1 cellular context compared by ENCODE assay signal in genomic region chr1:162069334-162070093, GRCh38.
TF ChIP-seq lines count a peak whose summit lies in the region.

TSS of gene NOS1AP (plus strand) at chr1:162069691. CDS start at chr1:162070178, 487 bp downstream.

TF ChIP-seq in K562, 482 proteins besides CTCF, POLR2A, EP300 and RAD21 (continued from another document and continues in another):
- no peak for TF ChIP-seq CLOCK (CRISPR knock-in tag; IDR thresholded peaks at IDR 0.05; ENCODE audit: borderline replicate concordance)
- no peak for TF ChIP-seq ARID1B (IDR thresholded peaks at IDR 0.05)
- TF ChIP-seq NCOA1 (IDR thresholded peaks at IDR 0.05; ENCODE audit: low read depth), result no peak
- no peak for TF ChIP-seq FOXA1 (IDR thresholded peaks at IDR 0.05; ENCODE audit: borderline replicate concordance)
- no peak for TF ChIP-seq ZNF584 (CRISPR knock-in tag; IDR thresholded peaks at IDR 0.05; ENCODE audit: low read depth)
- TF ChIP-seq NCOA4 (IDR thresholded peaks at IDR 0.05; ENCODE audit: partially characterized antibody), result no peak
- peak; percentile 62; the same call in 1 of the 2 replicates for TF ChIP-seq KDM2B (CRISPR knock-in tag; IDR thresholded peaks at IDR 0.05)
- TF ChIP-seq TEAD1 (CRISPR knock-in tag; IDR thresholded peaks at IDR 0.05), result no peak
- TF ChIP-seq ZSCAN29 (IDR thresholded peaks at IDR 0.05), result no peak
- TF ChIP-seq CTBP1 (IDR thresholded peaks at IDR 0.05; ENCODE audit: borderline replicate concordance), result peak; percentile 88
- TF ChIP-seq FOXM1 (IDR thresholded peaks at IDR 0.05; ENCODE audit: low read depth), result no peak
- no peak for TF ChIP-seq FOXM1 (CRISPR knock-in tag; IDR thresholded peaks at IDR 0.05; ENCODE audit: low read depth)
- no peak for TF ChIP-seq MCM5 (IDR thresholded peaks at IDR 0.05; ENCODE audit: low read depth)
- no peak for TF ChIP-seq NKRF (IDR thresholded peaks at IDR 0.05; ENCODE audit: borderline replicate concordance)
- no peak for TF ChIP-seq ZNF232 (CRISPR knock-in tag; IDR thresholded peaks at IDR 0.05)
- no peak for TF ChIP-seq E2F3 (CRISPR knock-in tag; IDR thresholded peaks at IDR 0.05)
- TF ChIP-seq ZNF407 (IDR thresholded peaks at IDR 0.05; ENCODE audit: low read depth), result no peak
- no peak for TF ChIP-seq SUPT5H (IDR thresholded peaks at IDR 0.05)
- TF ChIP-seq C11orf30 (IDR thresholded peaks at IDR 0.05; ENCODE audit: low read depth), result no peak
- TF ChIP-seq ZNF644 (tag; IDR thresholded peaks at IDR 0.05; ENCODE audit: low read depth), result no peak
- no peak for TF ChIP-seq DEAF1 (CRISPR knock-in tag; IDR thresholded peaks at IDR 0.05)
- TF ChIP-seq BRD4 (IDR thresholded peaks at IDR 0.05), result no peak
- TF ChIP-seq IRF2 (CRISPR knock-in tag; IDR thresholded peaks at IDR 0.05), result no peak
- no peak for TF ChIP-seq ZNF274 (IDR thresholded peaks at IDR 0.05; ENCODE audit: borderline replicate concordance, low read depth, low read length)
- no peak for TF ChIP-seq HCFC1 (IDR thresholded peaks at IDR 0.05; ENCODE audit: low read depth, low read length)
- peak; percentile 26 to 60 for TF ChIP-seq E2F6 (IDR thresholded peaks at IDR 0.05; ENCODE audit: borderline replicate concordance in 1 of 2, extremely low read depth in 1 of 2, insufficient read depth in 1 of 2, insufficient read length in 1 of 2, low read depth in 1 of 2, low read length in 1 of 2, poor library complexity in 1 of 2, severe bottlenecking in 1 of 2)
- no peak for TF ChIP-seq ZNF124 (CRISPR knock-in tag; IDR thresholded peaks at IDR 0.05)
- peak; percentile 34 to 76; a peak in 2 of 4 replicates for TF ChIP-seq UBTF (IDR thresholded peaks at IDR 0.05; ENCODE audit: borderline replicate concordance in 1 of 2, low read depth in 2 of 2, low read length in 2 of 2)
- no peak for TF ChIP-seq FOXO4 (CRISPR knock-in tag; IDR thresholded peaks at IDR 0.05)
- TF ChIP-seq ZBTB5 (IDR thresholded peaks at IDR 0.05), result no peak
- TF ChIP-seq ZNF41 (CRISPR knock-in tag; conservative IDR thresholded peaks at IDR 0.05), result no peak
- no peak for TF ChIP-seq DACH1 (IDR thresholded peaks at IDR 0.05; ENCODE audit: partially characterized antibody)
- no peak for TF ChIP-seq RBM22 (IDR thresholded peaks at IDR 0.05; ENCODE audit: low read depth, low read length, poor library complexity, severe bottlenecking)
- TF ChIP-seq YBX1 (IDR thresholded peaks at IDR 0.05), result no peak
- TF ChIP-seq ZNF23 (CRISPR knock-in tag; IDR thresholded peaks at IDR 0.05), result no peak
- no peak for TF ChIP-seq ATF2 (CRISPR knock-in tag; IDR thresholded peaks at IDR 0.05)
- TF ChIP-seq ARHGAP35 (IDR thresholded peaks at IDR 0.05; ENCODE audit: partially characterized antibody), result no peak
- no peak for TF ChIP-seq RBM25 (IDR thresholded peaks at IDR 0.05; ENCODE audit: low read depth, low read length, severe bottlenecking)
- TF ChIP-seq NFIC (IDR thresholded peaks at IDR 0.05), result no peak
- no peak for TF ChIP-seq ZNF507 (tag; conservative IDR thresholded peaks at IDR 0.05)
